Comparison of ENCODE assay signal across 8 cellular contexts in the genomic region with DNA sequence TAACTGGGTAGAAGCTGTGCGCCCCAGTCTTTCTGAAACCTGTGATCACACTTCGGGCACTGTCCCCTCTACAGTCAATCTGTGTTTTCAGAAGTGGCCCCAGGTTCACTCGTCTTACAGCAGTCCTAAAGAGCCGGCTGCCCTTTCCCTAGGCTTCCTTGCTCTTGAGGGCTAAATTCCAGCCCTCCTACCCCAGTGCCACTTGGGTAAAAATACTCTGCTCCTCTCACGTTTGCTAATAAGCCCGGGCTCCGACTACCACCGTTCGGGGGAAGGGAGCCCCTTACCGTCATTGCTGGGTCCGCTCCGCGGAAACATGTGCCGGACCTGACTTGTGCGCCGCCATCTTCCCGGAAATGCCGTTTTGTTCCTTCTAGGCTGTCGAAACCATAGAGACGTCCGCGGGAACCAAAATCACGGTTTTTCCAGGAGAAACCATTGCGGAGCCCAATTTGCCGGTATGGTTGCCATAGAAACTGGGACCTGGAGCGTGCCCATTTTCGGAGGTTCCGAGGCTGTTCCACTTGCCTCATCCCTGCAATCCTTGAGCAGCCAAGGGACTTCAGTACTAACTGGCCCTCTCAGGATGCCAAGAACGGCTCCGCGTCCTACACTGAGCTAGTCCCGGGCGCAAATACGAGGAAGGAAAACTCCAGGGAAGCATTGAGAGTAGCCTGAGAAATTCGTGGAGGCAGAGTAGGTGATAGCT. TPM values are rescaled to one million over a fixed set of nuclear protein-coding genes. Genes with fewer than 3 reads are reported as not detected.
DNase-seq lines count a peak whose midpoint lies in the region; TF ChIP-seq lines count a peak whose summit lies in the region.

A gene (minus strand): TSS at position 358 of the 709 bp plus-strand sequence.

- H3K27ac ChIP-seq in H9 (ENCODE audit: insufficient read length, low read depth, low read length) (no peak within 1 kb of the TSS), rectal smooth muscle tissue (ENCODE audit: low read depth, low read length) (peak within 1 kb of the TSS; percentile 81), vagina (peak within 1 kb of the TSS; percentile 47)

- no peak within 1 kb of the TSS for H2BK15ac ChIP-seq in H9 (ENCODE audit: low read depth, low read length)

- no peaks in the 10 kb centered on the region; a peak in 2 of 5 replicates for H3K9me3 Mint-ChIP-seq in H9

- no peaks in the 10 kb centered on the region; the same call in 1 of the 2 replicates for H3K79me2 ChIP-seq in H9 (ENCODE audit: insufficient read depth, low read length)

- intact Hi-C loops in vagina (cut with DNase I), result no loop called here

- no peak for TF ChIP-seq POLR2A in vagina (IDR thresholded peaks at IDR 0.05)

- H3K4me3 ChIP-seq in astrocyte of the cerebellum (ENCODE audit: low read depth, low read length) (peak within 1 kb of the TSS; percentile 79), rectal smooth muscle tissue (ENCODE audit: low read length) (peak within 1 kb of the TSS; percentile 97), vagina (peak within 1 kb of the TSS; percentile 67 to 78)

- peaks cover 2% of the 10 kb centered on the region; the same call in 1 of the 2 replicates for H3K27me3 Mint-ChIP-seq in H9 (ENCODE audit: low read depth)

- H3K14ac ChIP-seq in H9 (ENCODE audit: insufficient read depth, low read length), result no peak within 1 kb of the TSS

- no peak within 1 kb of the TSS for H2BK5ac ChIP-seq in H9 (ENCODE audit: insufficient read length, low read length)

- H3K9me3 ChIP-seq in H9 (ENCODE audit: control insufficient read depth, low read depth, low read length) (no peaks in the 10 kb centered on the region), vagina (no peaks in the 10 kb centered on the region)

- peaks cover 8% of the 10 kb centered on the region for H3K36me3 ChIP-seq in rectal smooth muscle tissue (ENCODE audit: control insufficient read depth, insufficient read depth, low read length)
- peaks cover 0 to 18% of the 10 kb centered on the region in 2 donors for H3K36me3 ChIP-seq in vagina

- no peak within 1 kb of the TSS for H4K91ac ChIP-seq in H9 (ENCODE audit: insufficient read length, low read depth, low read length)

- no peak within 1 kb of the TSS for H4K5ac ChIP-seq in H9 (ENCODE audit: insufficient read length, low read depth, low read length)

- no peak within 1 kb of the TSS for H3T11ph ChIP-seq in H9 (ENCODE audit: low read length)

- in situ Hi-C loops in astrocyte of the cerebellum (cut with HindIII; ENCODE audit: low sequenced_read_pairs), result no loop called here

- H2BK20ac ChIP-seq in H9 (ENCODE audit: low read depth, low read length, poor library complexity, severe bottlenecking), result no peak within 1 kb of the TSS

- H3K23ac ChIP-seq in H9 (ENCODE audit: insufficient read length, low read depth, low read length), result no peak within 1 kb of the TSS

- H3K4me3 Mint-ChIP-seq in H9, result peak within 1 kb of the TSS; percentile 91 to 100

- H4K20me1 ChIP-seq in H9 (ENCODE audit: control insufficient read depth, insufficient read depth, insufficient read length), result no peaks in the 10 kb centered on the region

- H2AK5ac ChIP-seq in H9 (ENCODE audit: insufficient read length, low read length), result no peak within 1 kb of the TSS

- H3K79me1 ChIP-seq in H9 (ENCODE audit: insufficient read depth, low read depth, low read length, poor library complexity, severe bottlenecking), result no peaks in the 10 kb centered on the region

- WGBS in H9 (ENCODE audit: extremely low coverage, insufficient read length, low lambda C conversion rate), result no CpG with 5 or more reads among the region's 35 CpGs

- H3K27ac Mint-ChIP-seq in H9, result peak within 1 kb of the TSS; percentile 98 to 99 (median 98)

- peaks cover 15 to 35% (median 27%) of the 10 kb centered on the region in 3 experiments; a peak in 6 of 7 replicates for H3K36me3 Mint-ChIP-seq in H9 (ENCODE audit: insufficient read depth in 1 of 3, low read depth in 3 of 3)

- no peak within 1 kb of the TSS; the same call in 1 of the 2 replicates for H3K4ac ChIP-seq in H9 (ENCODE audit: low read depth, low read length)

- DNase-seq in DMS 273 treated with DMSO at 0.1 percent for 48 hours (lab: John Stamatoyannopoulos, UW) (peak; percentile 76), H9 (peak; percentile 88), NCI-H2029 (lab: John Stamatoyannopoulos, UW) (peak; percentile 50), T-helper 9 cell (peak; percentile 64), astrocyte of the cerebellum (ENCODE audit: low read depth) (peak; percentile 82), hepatic stellate cell (ENCODE audit: low spot score) (peak; percentile 88), vagina (ENCODE audit: extremely low spot score in 2 of 2) (no peak)

- peaks cover 15 to 23% of the 10 kb centered on the region in 2 experiments for H3K4me1 Mint-ChIP-seq in H9

- H3K27me3 ChIP-seq in H9 (ENCODE audit: insufficient read depth, low read length), result no peaks in the 10 kb centered on the region
- H3K27me3 ChIP-seq in rectal smooth muscle tissue (ENCODE audit: control insufficient read depth, insufficient read depth, low read length), result no peaks in the 10 kb centered on the region
- no peaks in the 10 kb centered on the region for H3K27me3 ChIP-seq in vagina

- no peak within 1 kb of the TSS for H2BK12ac ChIP-seq in H9 (ENCODE audit: insufficient read length, low read depth, low read length)

- no peak within 1 kb of the TSS for H4K8ac ChIP-seq in H9 (replicated peaks; ENCODE audit: insufficient read length, low read depth, low read length)

- no peak for TF ChIP-seq CTCF in H9 (conservative IDR thresholded peaks at IDR 0.05)
- TF ChIP-seq CTCF in astrocyte of the cerebellum (IDR thresholded peaks at IDR 0.05; ENCODE audit: low read depth, low read length, missing control alignments), result no peak
- TF ChIP-seq CTCF in vagina (IDR thresholded peaks at IDR 0.05), result peak in 1 of 3 experiments; percentile 24

- no peak within 1 kb of the TSS for H3K56ac ChIP-seq in H9 (ENCODE audit: insufficient read length, low read depth, low read length)

- H3K4me2 ChIP-seq in H9 (ENCODE audit: insufficient read depth, insufficient read length, low read length), result peak within 1 kb of the TSS; percentile 53

- H3K9ac ChIP-seq in H9 (ENCODE audit: extremely low read depth, insufficient read length, low read length), result peak within 1 kb of the TSS; percentile 79
- peak within 1 kb of the TSS; percentile 45 for H3K9ac ChIP-seq in rectal smooth muscle tissue (ENCODE audit: low read length)

- peaks cover 4% of the 10 kb centered on the region for H3K23me2 ChIP-seq in H9 (ENCODE audit: insufficient read length, low read depth, low read length, poor library complexity, severe bottlenecking)

- no peak within 1 kb of the TSS for H3K18ac ChIP-seq in H9 (ENCODE audit: insufficient read length, low read depth, low read length)

- H2BK120ac ChIP-seq in H9 (ENCODE audit: low read depth, low read length, poor library complexity, severe bottlenecking), result no peak within 1 kb of the TSS

- H3K4me1 ChIP-seq in H9 (ENCODE audit: insufficient read depth, low read length) (no peaks in the 10 kb centered on the region; the same call in 1 of the 2 replicates), rectal smooth muscle tissue (ENCODE audit: control insufficient read depth, insufficient read depth, low read length) (peaks cover 10% of the 10 kb centered on the region), vagina (peaks cover 21% of the 10 kb centered on the region)

- H2AFZ ChIP-seq in H9 (ENCODE audit: low read length), result peak within 1 kb of the TSS; percentile 85

RNA-seq across cellular contexts. Expression of the gene that starts here (rescaled TPM):
- total RNA-seq in H9 (2021) (64.6 and 71.7 TPM in 2 replicates), vagina (25.8 TPM)

Comparison
In these comparisons a context has a peak if more than half of its experiments do, and no peak if none do; other contexts are left out.
1. DNase-seq: peak in DMS 273 treated with DMSO at 0.1 percent for 48 hours (single experiment), H9 (single experiment), NCI-H2029 (single experiment), T-helper 9 cell (single experiment), astrocyte of the cerebellum (single experiment) and hepatic stellate cell (single experiment); none in vagina (0 of 2).
2. Peak in every context shown above with its lines, with median percentiles within 50 percentile points of each other: H3K4me3 ChIP-seq.